In the genomic region with DNA sequence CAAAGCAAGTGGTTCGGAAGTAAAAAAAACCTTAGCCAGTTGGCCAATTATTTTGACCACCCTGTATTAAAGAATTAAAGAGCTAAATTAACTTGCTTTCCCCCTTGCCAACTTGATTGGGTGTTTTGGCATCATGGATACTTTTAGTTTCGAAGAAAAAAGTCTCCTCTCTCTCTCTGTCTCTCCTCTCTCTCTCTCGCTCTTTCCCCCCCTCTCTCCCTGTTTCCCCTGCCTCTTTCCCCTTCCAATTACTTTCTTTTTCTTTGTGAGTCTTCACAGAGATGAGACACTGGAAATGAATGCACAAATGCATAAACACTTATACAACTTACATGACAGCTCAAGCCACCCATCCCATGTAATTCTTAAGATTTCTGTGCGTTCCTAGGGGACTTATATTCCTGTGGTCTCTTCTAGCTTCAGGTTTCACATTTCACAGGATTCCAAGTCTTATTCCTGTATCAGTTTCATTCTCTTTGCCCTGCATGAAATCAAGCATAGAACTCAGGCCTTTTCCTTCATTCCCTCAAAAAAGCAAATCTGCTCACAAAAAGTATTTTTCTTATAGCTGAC, we compare ENCODE assay signal across 1 cellular context.
TF ChIP-seq lines count a peak whose summit lies in the region.

No MANE protein-coding gene starts in this region.

TF ChIP-seq in SK-N-SH treated with all-trans-retinoic acid at 6 μM for 48 hours, 23 proteins besides CTCF, POLR2A, EP300 and RAD21 (continued from another document):
- TF ChIP-seq, protein P1, sequence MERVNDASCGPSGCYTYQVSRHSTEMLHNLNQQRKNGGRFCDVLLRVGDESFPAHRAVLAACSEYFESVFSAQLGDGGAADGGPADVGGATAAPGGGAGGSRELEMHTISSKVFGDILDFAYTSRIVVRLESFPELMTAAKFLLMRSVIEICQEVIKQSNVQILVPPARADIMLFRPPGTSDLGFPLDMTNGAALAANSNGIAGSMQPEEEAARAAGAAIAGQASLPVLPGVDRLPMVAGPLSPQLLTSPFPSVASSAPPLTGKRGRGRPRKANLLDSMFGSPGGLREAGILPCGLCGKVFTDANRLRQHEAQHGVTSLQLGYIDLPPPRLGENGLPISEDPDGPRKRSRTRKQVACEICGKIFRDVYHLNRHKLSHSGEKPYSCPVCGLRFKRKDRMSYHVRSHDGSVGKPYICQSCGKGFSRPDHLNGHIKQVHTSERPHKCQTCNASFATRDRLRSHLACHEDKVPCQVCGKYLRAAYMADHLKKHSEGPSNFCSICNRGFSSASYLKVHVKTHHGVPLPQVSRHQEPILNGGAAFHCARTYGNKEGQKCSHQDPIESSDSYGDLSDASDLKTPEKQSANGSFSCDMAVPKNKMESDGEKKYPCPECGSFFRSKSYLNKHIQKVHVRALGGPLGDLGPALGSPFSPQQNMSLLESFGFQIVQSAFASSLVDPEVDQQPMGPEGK (CRISPR knock-in tag; IDR thresholded peaks at IDR 0.05; ENCODE audit: borderline replicate concordance), result no peak
- TF ChIP-seq ZC3H10 (CRISPR knock-in tag; IDR thresholded peaks at IDR 0.05) (no peak), ARNTL (CRISPR knock-in tag; IDR thresholded peaks at IDR 0.05; ENCODE audit: borderline replicate concordance, low read depth) (no peak), ZNF70 (CRISPR knock-in tag; IDR thresholded peaks at IDR 0.05) (no peak), ISL1 (CRISPR knock-in tag; IDR thresholded peaks at IDR 0.05) (no peak), RARB (CRISPR knock-in tag; IDR thresholded peaks at IDR 0.05) (no peak)
- TF ChIP-seq, protein P2, sequence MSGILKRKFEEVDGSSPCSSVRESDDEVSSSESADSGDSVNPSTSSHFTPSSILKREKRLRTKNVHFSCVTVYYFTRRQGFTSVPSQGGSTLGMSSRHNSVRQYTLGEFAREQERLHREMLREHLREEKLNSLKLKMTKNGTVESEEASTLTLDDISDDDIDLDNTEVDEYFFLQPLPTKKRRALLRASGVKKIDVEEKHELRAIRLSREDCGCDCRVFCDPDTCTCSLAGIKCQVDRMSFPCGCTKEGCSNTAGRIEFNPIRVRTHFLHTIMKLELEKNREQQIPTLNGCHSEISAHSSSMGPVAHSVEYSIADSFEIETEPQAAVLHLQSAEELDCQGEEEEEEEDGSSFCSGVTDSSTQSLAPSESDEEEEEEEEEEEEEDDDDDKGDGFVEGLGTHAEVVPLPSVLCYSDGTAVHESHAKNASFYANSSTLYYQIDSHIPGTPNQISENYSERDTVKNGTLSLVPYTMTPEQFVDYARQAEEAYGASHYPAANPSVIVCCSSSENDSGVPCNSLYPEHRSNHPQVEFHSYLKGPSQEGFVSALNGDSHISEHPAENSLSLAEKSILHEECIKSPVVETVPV (CRISPR knock-in tag; IDR thresholded peaks at IDR 0.05), result no peak
